ENCODE assay signal across 8 cellular contexts in the genomic region with DNA sequence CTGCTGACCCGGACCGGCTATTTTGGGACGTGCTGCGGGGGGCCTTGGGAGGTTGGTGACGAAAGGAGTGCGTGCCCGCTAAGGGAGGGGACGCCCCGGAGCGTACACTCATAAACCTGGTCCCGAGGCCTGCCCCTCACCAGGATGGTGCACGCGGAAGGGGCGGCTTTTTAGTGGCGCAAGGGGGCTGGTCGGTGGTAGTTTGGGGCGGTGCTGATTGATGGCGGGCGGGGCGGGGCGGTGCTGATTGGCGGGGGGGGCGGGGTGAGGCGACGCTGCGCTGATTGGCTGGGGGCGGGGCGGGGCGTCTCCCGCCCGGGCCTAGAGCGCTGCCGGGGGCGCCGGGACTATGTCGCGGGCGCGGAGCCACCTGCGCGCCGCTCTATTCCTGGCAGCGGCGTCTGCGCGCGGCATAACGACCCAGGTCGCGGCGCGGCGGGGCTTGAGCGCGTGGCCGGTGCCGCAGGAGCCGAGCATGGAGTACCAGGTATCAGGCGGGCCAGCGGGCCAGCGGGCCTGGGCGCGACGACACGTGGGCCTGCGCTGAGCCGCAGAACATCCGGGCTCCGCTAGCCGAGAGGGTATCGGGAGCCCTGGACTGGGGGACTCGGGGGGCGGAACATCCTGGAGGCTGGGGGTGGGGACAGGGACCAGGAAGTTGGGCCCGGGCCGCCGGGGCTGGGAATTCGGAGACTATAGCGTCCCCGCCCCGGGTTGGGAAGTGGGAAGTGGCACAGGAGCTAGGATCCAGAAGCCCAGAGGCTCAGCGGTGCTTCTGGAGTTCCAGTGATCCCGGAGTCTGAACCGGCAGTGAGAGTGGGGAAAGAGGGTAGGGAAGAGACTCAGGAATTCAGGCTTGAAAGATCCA. TPM values are rescaled to one million over a fixed set of nuclear protein-coding genes. Genes with fewer than 3 reads are reported as not detected.
A peak's percentile ranks its signal among the peaks of the same experiment; 100 is the strongest.
DNase-seq lines count a peak whose midpoint lies in the region; ATAC-seq and TF ChIP-seq lines count a peak whose summit lies in the region.

A gene with protein sequence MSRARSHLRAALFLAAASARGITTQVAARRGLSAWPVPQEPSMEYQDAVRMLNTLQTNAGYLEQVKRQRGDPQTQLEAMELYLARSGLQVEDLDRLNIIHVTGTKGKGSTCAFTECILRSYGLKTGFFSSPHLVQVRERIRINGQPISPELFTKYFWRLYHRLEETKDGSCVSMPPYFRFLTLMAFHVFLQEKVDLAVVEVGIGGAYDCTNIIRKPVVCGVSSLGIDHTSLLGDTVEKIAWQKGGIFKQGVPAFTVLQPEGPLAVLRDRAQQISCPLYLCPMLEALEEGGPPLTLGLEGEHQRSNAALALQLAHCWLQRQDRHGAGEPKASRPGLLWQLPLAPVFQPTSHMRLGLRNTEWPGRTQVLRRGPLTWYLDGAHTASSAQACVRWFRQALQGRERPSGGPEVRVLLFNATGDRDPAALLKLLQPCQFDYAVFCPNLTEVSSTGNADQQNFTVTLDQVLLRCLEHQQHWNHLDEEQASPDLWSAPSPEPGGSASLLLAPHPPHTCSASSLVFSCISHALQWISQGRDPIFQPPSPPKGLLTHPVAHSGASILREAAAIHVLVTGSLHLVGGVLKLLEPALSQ (plus strand): TSS at position 307 of the 868 bp plus-strand sequence. CDS start 43 bp downstream, at position 350.

- H3K4me2 ChIP-seq in DND-41 (ENCODE audit: insufficient read depth, low read length) (peak within 1 kb of the TSS; percentile 91), KMS-11 (peak within 1 kb of the TSS; percentile 90)

- peaks cover 39% of the 10 kb centered on the region for H3K36me3 Mint-ChIP-seq in activated T-helper 2 cell treated with anti-CD3 and anti-CD28 coated beads, Interferon-gamma antibody, Interleukin-2, Interleukin-4, amounts not matched to agents 10 μg/mL and 5 μg/mL and 100 μg/mL, durations not matched to agents 14 hours and 24 hours and 36 hours (ENCODE audit: low read depth)
- H3K36me3 Mint-ChIP-seq in natural killer cell treated with Interleukin-12 subunit alpha and Interleukin-12 subunit beta and Interleukin-15 and Interleukin-18, amount 100 ng/mL, for 72 hours: no peaks in the 10 kb centered on the region

- peak within 1 kb of the TSS; percentile 93 for H3K9ac ChIP-seq in DND-41 (ENCODE audit: low read depth, low read length)
- H3K9ac ChIP-seq in KMS-11: peak within 1 kb of the TSS; percentile 92

- peak within 1 kb of the TSS; percentile 96 for H3K27ac Mint-ChIP-seq in activated T-helper 2 cell treated with anti-CD3 and anti-CD28 coated beads, Interferon-gamma antibody, Interleukin-2, Interleukin-4, amounts not matched to agents 10 μg/mL and 5 μg/mL and 100 μg/mL, durations not matched to agents 14 hours and 24 hours and 36 hours
- peak within 1 kb of the TSS; percentile 93 to 97 for H3K27ac Mint-ChIP-seq in natural killer cell treated with Interleukin-12 subunit alpha and Interleukin-12 subunit beta and Interleukin-15 and Interleukin-18, amount 100 ng/mL, for 72 hours

- H3K27me3 Mint-ChIP-seq in activated T-helper 2 cell treated with anti-CD3 and anti-CD28 coated beads, Interferon-gamma antibody, Interleukin-2, Interleukin-4, amounts not matched to agents 10 μg/mL and 5 μg/mL and 100 μg/mL, durations not matched to agents 14 hours and 24 hours and 36 hours (ENCODE audit: low read depth): no peaks in the 10 kb centered on the region
- no peaks in the 10 kb centered on the region for H3K27me3 Mint-ChIP-seq in natural killer cell treated with Interleukin-12 subunit alpha and Interleukin-12 subunit beta and Interleukin-15 and Interleukin-18, amount 100 ng/mL, for 72 hours

- no peak for TF ChIP-seq CTCF in DND-41 (IDR thresholded peaks at IDR 0.05; ENCODE audit: borderline replicate concordance, extremely low read depth, low read length, poor library complexity, severe bottlenecking)
- TF ChIP-seq CTCF in KMS-11 (conservative IDR thresholded peaks at IDR 0.05; ENCODE audit: low read depth, low read length): no peak; the same call in 1 of the 2 replicates
- no peak for TF ChIP-seq CTCF in RWPE1 (conservative IDR thresholded peaks at IDR 0.05; ENCODE audit: low read depth)

- peaks cover 29% of the 10 kb centered on the region for H3K36me3 ChIP-seq in DND-41 (ENCODE audit: insufficient read depth, low read length)
- no peaks in the 10 kb centered on the region for H3K36me3 ChIP-seq in KMS-11 (ENCODE audit: insufficient read depth)

- H3K4me1 Mint-ChIP-seq in activated T-helper 2 cell treated with anti-CD3 and anti-CD28 coated beads, Interferon-gamma antibody, Interleukin-2, Interleukin-4, amounts not matched to agents 10 μg/mL and 5 μg/mL and 100 μg/mL, durations not matched to agents 14 hours and 24 hours and 36 hours (ENCODE audit: low read depth): peaks cover 24% of the 10 kb centered on the region
- peaks cover 6 to 15% of the 10 kb centered on the region in 2 donors for H3K4me1 Mint-ChIP-seq in natural killer cell treated with Interleukin-12 subunit alpha and Interleukin-12 subunit beta and Interleukin-15 and Interleukin-18, amount 100 ng/mL, for 72 hours (ENCODE audit: low read depth in 2 of 2)

- peak; percentile 87 for ATAC-seq in DND-41 (ENCODE audit: insufficient read depth, low read depth)
- ATAC-seq in GM21723 (IDR thresholded peaks at IDR 0.05; ENCODE audit: unreplicated experiment): peak; percentile 66
- peak; percentile 92 to 93 for ATAC-seq in natural killer cell treated with Interleukin-12 subunit alpha and Interleukin-12 subunit beta and Interleukin-15 and Interleukin-18, amount 100 ng/mL, for 72 hours
- peak; percentile 92 for ATAC-seq in stimulated activated naive CD8-positive, alpha-beta T cell treated with anti-CD3 and anti-CD28 coated beads, Interleukin-15, Interleukin-2, amounts not matched to agents 100 U/mL and 50 U/mL, for 24 hours

- H4K20me1 ChIP-seq in DND-41 (ENCODE audit: insufficient read depth, low read length) (peaks cover 22% of the 10 kb centered on the region), KMS-11 (ENCODE audit: insufficient read depth) (no peaks in the 10 kb centered on the region)

- H3K4me1 ChIP-seq in DND-41 (ENCODE audit: insufficient read depth, low read length): peaks cover 24% of the 10 kb centered on the region
- peaks cover 34% of the 10 kb centered on the region for H3K4me1 ChIP-seq in KMS-11 (ENCODE audit: low read depth, poor library complexity, severe bottlenecking)

- H3K79me2 ChIP-seq in DND-41 (ENCODE audit: insufficient read depth, low read length): peaks cover 32% of the 10 kb centered on the region
- peaks cover 29% of the 10 kb centered on the region for H3K79me2 ChIP-seq in KMS-11 (ENCODE audit: insufficient read depth, low read depth)

- no peaks in the 10 kb centered on the region for H3K9me3 ChIP-seq in DND-41 (ENCODE audit: insufficient read depth, low read length, severe bottlenecking)

- peak within 1 kb of the TSS; percentile 97 for H3K27ac ChIP-seq in DND-41 (ENCODE audit: low read length)
- H3K27ac ChIP-seq in KMS-11: peak within 1 kb of the TSS; percentile 74
- peak within 1 kb of the TSS; percentile 98 for H3K27ac ChIP-seq in RWPE1

- CTCF ChIA-PET in RWPE1 (lab: Yijun Ruan, JAX): interaction anchor here (0.6 to 1.4 kb wide), 9 partner anchors 10 to 899 kb away, joined by 3 to 4 read pairs (median 3); partner anchors contain the start of gene CDK9

- H3K4me3 ChIP-seq in DND-41 (ENCODE audit: low read depth in 1 of 2, low read length in 2 of 2) (peak within 1 kb of the TSS; percentile 87 to 97), KMS-11 (IDR thresholded peaks at IDR 0.05; ENCODE audit: insufficient read depth, low read depth, low read length) (no peak within 1 kb of the TSS)

- H2AFZ ChIP-seq in DND-41 (ENCODE audit: low read depth, low read length): peak within 1 kb of the TSS; percentile 94
- peak within 1 kb of the TSS; percentile 80 for H2AFZ ChIP-seq in KMS-11 (ENCODE audit: low read depth)

- peak within 1 kb of the TSS; percentile 96 for H3K4me3 Mint-ChIP-seq in activated T-helper 2 cell treated with anti-CD3 and anti-CD28 coated beads, Interferon-gamma antibody, Interleukin-2, Interleukin-4, amounts not matched to agents 10 μg/mL and 5 μg/mL and 100 μg/mL, durations not matched to agents 14 hours and 24 hours and 36 hours (ENCODE audit: low read depth)
- H3K4me3 Mint-ChIP-seq in natural killer cell treated with Interleukin-12 subunit alpha and Interleukin-12 subunit beta and Interleukin-15 and Interleukin-18, amount 100 ng/mL, for 72 hours: peak within 1 kb of the TSS; percentile 95

- POLR2A ChIA-PET in RWPE1 (lab: Yijun Ruan, JAX; ENCODE audit: low non-redundant PET): interaction anchor here (0.6 to 1.0 kb wide), 2 partner anchors 10 to 43 kb away, joined by 3 to 4 read pairs; no protein-coding TSS in a partner anchor

- H3K9me3 Mint-ChIP-seq in activated T-helper 2 cell treated with anti-CD3 and anti-CD28 coated beads, Interferon-gamma antibody, Interleukin-2, Interleukin-4, amounts not matched to agents 10 μg/mL and 5 μg/mL and 100 μg/mL, durations not matched to agents 14 hours and 24 hours and 36 hours: no peaks in the 10 kb centered on the region
- no peaks in the 10 kb centered on the region for H3K9me3 Mint-ChIP-seq in natural killer cell treated with Interleukin-12 subunit alpha and Interleukin-12 subunit beta and Interleukin-15 and Interleukin-18, amount 100 ng/mL, for 72 hours

- H3K27me3 ChIP-seq in DND-41 (ENCODE audit: insufficient read depth, low read length, poor library complexity): no peaks in the 10 kb centered on the region
- no peaks in the 10 kb centered on the region for H3K27me3 ChIP-seq in KMS-11 (ENCODE audit: insufficient read depth, low read depth)

- DNase-seq in DND-41: peak; percentile 85
- DNase-seq in RWPE1 (ENCODE audit: low spot score): peak; percentile 99
- peak; percentile 78 for DNase-seq in activated T-helper 2 cell treated with anti-CD3 and anti-CD28 coated beads, Interferon-gamma antibody, Interleukin-2, Interleukin-4, amounts not matched to agents 10 μg/mL and 5 μg/mL and 100 μg/mL, durations not matched to agents 14 hours and 24 hours and 36 hours (ENCODE audit: low spot score)
- DNase-seq in fibroblast of peridontal ligament (ENCODE audit: extremely low read depth): peak; percentile 79
- DNase-seq in natural killer cell treated with Interleukin-12 subunit alpha and Interleukin-12 subunit beta and Interleukin-15 and Interleukin-18, amount 100 ng/mL, for 72 hours (ENCODE audit: low spot score): peak; percentile 92
- peak; percentile 90 for DNase-seq in stimulated activated naive CD8-positive, alpha-beta T cell treated with anti-CD3 and anti-CD28 coated beads, Interleukin-15, Interleukin-2, amounts not matched to agents 100 U/mL and 50 U/mL, for 24 hours

- intact Hi-C loops in activated T-helper 2 cell treated with anti-CD3 and anti-CD28 coated beads, Interferon-gamma antibody, Interleukin-2, Interleukin-4, amounts not matched to agents 10 μg/mL and 5 μg/mL and 100 μg/mL, durations not matched to agents 14 hours and 24 hours and 36 hours (cut with micrococcal nuclease): loop anchor here (1.0 to 2.0 kb wide), 3 partner anchors 20 to 118 kb away; no protein-coding TSS in a partner anchor

RNA-seq across cellular contexts. Expression of the gene that starts here (rescaled TPM):
- 116 and 137 TPM in 2 replicates for total RNA-seq in activated T-helper 2 cell treated with anti-CD3 and anti-CD28 coated beads, Interferon-gamma antibody, Interleukin-2, Interleukin-4, amounts not matched to agents 10 μg/mL and 5 μg/mL and 100 μg/mL, durations not matched to agents 14 hours and 24 hours and 36 hours
- 100 to 1,000 TPM in 1 of 2 donors, 10 to 100 TPM in 1; 96.0 to 150 TPM for total RNA-seq in natural killer cell treated with Interleukin-12 subunit alpha and Interleukin-12 subunit beta and Interleukin-15 and Interleukin-18, amount 100 ng/mL, for 72 hours
